ENCODE assay signal across 12 cellular contexts in the genomic region with DNA sequence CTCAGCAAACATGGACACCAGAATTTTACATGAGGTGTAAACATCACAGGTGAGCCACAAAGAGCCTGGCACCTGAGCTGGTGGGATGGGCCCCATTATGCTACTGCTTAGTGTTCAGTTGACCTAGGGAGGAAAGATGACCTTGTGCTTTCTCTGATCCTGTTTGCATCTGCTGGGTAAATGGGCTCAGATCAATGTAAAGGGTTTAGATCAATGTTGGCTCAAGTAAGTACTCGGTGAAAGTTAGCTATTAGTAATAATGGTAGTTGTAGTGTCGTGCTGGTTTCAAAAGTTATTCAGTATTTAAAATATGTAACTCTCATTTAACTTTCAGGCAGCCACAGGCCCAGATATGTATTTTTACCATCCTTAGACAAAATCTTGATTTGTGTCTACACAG. TPM values are rescaled to one million over a fixed set of nuclear protein-coding genes. Genes with fewer than 3 reads are reported as not detected.
A peak's percentile ranks its signal among the peaks of the same experiment; 100 is the strongest.
DNase-seq lines count a peak whose midpoint lies in the region; ATAC-seq, FAIRE-seq and TF ChIP-seq lines count a peak whose summit lies in the region.
"Had no signal": no experiment of that assay in that cellular context is flagged by ENCODE, and none has a peak within 500 bp of the region (broad histone marks: within the 10 kb centered on the region; RNA-seq: fewer than 3 reads in every experiment).

No MANE protein-coding gene starts in this region.

- H2AFZ ChIP-seq in OCI-LY7 (ENCODE audit: low read length) = no peak overlapping the region

- H3K27ac ChIP-seq in DOHH2 (ENCODE audit: low read depth, low read length) = peak overlapping the region; percentile 87
- H3K27ac ChIP-seq in OCI-LY7 (ENCODE audit: low read depth, low read length, poor library complexity, severe bottlenecking) = peak overlapping the region; percentile 90
- H3K27ac ChIP-seq in pancreas = no peak overlapping the region
- H3K27ac ChIP-seq: RWPE1 had no signal

- H3F3A ChIP-seq in DOHH2 (ENCODE audit: control insufficient read depth, insufficient read depth) = peaks cover 10% of the 10 kb centered on the region

- no TSS peak for BruUV-seq in OCI-LY7 (replicated peaks; lab: Mats Ljungman, UMichigan)

- POLR2A ChIA-PET in OCI-LY7 (lab: Charles Lee) = interaction anchor here (0.5 to 2.5 kb wide), 7 partner anchors 8 to 82 kb away, joined by 3 to 9 read pairs (median 3); a partner anchor contains a TSS

- H4K20me1 ChIP-seq in DOHH2 (ENCODE audit: control insufficient read depth, insufficient read depth, low read depth, low read length) = no peaks in the 10 kb centered on the region
- H4K20me1 ChIP-seq in OCI-LY7 (ENCODE audit: insufficient read depth, low read length) = peaks cover 7% of the 10 kb centered on the region; the same call in 1 of the 2 replicates

- WGBS in pancreas, 2 donors = 74 to 75% methylated on average over 2 of the region's 2 CpGs

- peaks cover 82% of the 10 kb centered on the region for H3K36me3 ChIP-seq in DOHH2 (ENCODE audit: control insufficient read depth, low read length)
- H3K36me3 ChIP-seq in OCI-LY7 (ENCODE audit: insufficient read depth, low read length) = peaks cover 96% of the 10 kb centered on the region
- no peaks in the 10 kb centered on the region for H3K36me3 ChIP-seq in pancreas

- TF ChIP-seq CTCF in DOHH2 (IDR thresholded peaks at IDR 0.05; ENCODE audit: low read depth, low read length, poor library complexity, severe bottlenecking) = no peak
- TF ChIP-seq CTCF in OCI-LY7 (conservative IDR thresholded peaks at IDR 0.05; ENCODE audit: low read length) = no peak
- TF ChIP-seq CTCF in pancreas (IDR thresholded peaks at IDR 0.05) = no peak

- ATAC-seq in GM18909 (IDR thresholded peaks at IDR 0.05; ENCODE audit: poor library complexity, unreplicated experiment) (peak; percentile 64), HG02763 (IDR thresholded peaks at IDR 0.05; ENCODE audit: unreplicated experiment) (peak; percentile 32), pancreas (no peak)

- peak overlapping the region; percentile 17 for H3K4me3 ChIP-seq in DOHH2 (ENCODE audit: low read length)
- H3K4me3 ChIP-seq in OCI-LY7 (ENCODE audit: low read depth, low read length, poor library complexity, severe bottlenecking) = peak overlapping the region; percentile 38
- H3K4me3 ChIP-seq in pancreas = no peak overlapping the region

- H3K4me1 ChIP-seq in DOHH2 (ENCODE audit: control insufficient read depth, low read length) (peaks cover 73% of the 10 kb centered on the region), OCI-LY7 (ENCODE audit: insufficient read depth, low read length, poor library complexity, severe bottlenecking) (peaks cover 70% of the 10 kb centered on the region), pancreas (no peaks in the 10 kb centered on the region)

- CTCF ChIA-PET in OCI-LY7 (lab: Charles Lee; ENCODE audit: unreplicated experiment) = no interaction called here

- H3K27me3 ChIP-seq in DOHH2 (ENCODE audit: control insufficient read depth, low read length) = no peaks in the 10 kb centered on the region
- no peaks in the 10 kb centered on the region for H3K27me3 ChIP-seq in pancreas

- H3K9me2 ChIP-seq in DOHH2 (replicated peaks; ENCODE audit: control insufficient read depth, low read length) (no peaks in the 10 kb centered on the region), OCI-LY7 (ENCODE audit: insufficient read depth, low read length) (no peaks in the 10 kb centered on the region)

- no peak for FAIRE-seq in pancreas (lab: Jason Lieb, UNC)

- DNase-seq in OCI-LY7 (ENCODE audit: low spot score) (no peak), pancreas (no peak), H4 (ENCODE audit: low spot score) (no peak), epidermal melanocyte (ENCODE audit: insufficient read length, low spot score) (no peak), NCI-H2227 (lab: John Stamatoyannopoulos, UW; ENCODE audit: unreplicated experiment) (no peak)
- DNase-seq: COR-L47, H9, NCI-H1092 treated with DMSO at 0.1 percent for 48 hours had no signal

- H3K4me2 ChIP-seq in DOHH2 (ENCODE audit: low read length) (peak overlapping the region; percentile 86), OCI-LY7 (ENCODE audit: low read length) (peak overlapping the region; percentile 80)

- H3K9me3 ChIP-seq in DOHH2 (ENCODE audit: control insufficient read depth, insufficient read depth, low read length) = no peaks in the 10 kb centered on the region
- H3K9me3 ChIP-seq in OCI-LY7 (ENCODE audit: low read length) = peaks cover 4% of the 10 kb centered on the region; the same call in 1 of the 2 replicates
- no peaks in the 10 kb centered on the region for H3K9me3 ChIP-seq in pancreas

- intact Hi-C loops in OCI-LY7 (cut with micrococcal nuclease; ENCODE audit: unreplicated experiment) (loop anchor here (2.0 to 5.0 kb wide), 3 partner anchors 18 to 67 kb away; a partner anchor contains a TSS), pancreas (cut with DNase I) (no loop called here)

- H3K79me2 ChIP-seq in DOHH2 (ENCODE audit: control insufficient read depth, low read length) = peaks cover 52% of the 10 kb centered on the region
- H3K79me2 ChIP-seq in OCI-LY7 (ENCODE audit: insufficient read depth, low read depth, low read length) = peaks cover 75% of the 10 kb centered on the region

RNA-seq across cellular contexts. Expression of a gene that starts 19.8 kb away (rescaled TPM):
- 126 and 154 TPM in 2 replicates for total RNA-seq in OCI-LY7 (2014; rRNA removed; shearing (Covaris generic))
- total RNA-seq in OCI-LY7 (2022) = 169 and 185 TPM in 2 replicates
- total RNA-seq in pancreas = 10 to 100 TPM in 1 of 6 donors, 1 to 10 TPM in 5; 6.0 to 14.4 (median 6.6) TPM
- 10 to 100 TPM; 12.8 to 20.9 TPM for polyA plus RNA-seq in pancreas
- total RNA-seq in H4 (2014; rRNA removed; shearing (Covaris generic)) = 12.9 and 16.2 TPM in 2 replicates

RNA-seq across cellular contexts. Expression of a gene that starts 55.9 kb away (rescaled TPM):
- total RNA-seq in OCI-LY7 (2014; rRNA removed; shearing (Covaris generic)) = 40.5 and 51.6 TPM in 2 replicates
- total RNA-seq in OCI-LY7 (2022) = 81.6 and 84.5 TPM in 2 replicates
- 10 to 100 TPM; 15.3 to 23.9 (median 19.5) TPM for total RNA-seq in pancreas
- 1 to 10 TPM; 2.9 to 5.4 TPM for polyA plus RNA-seq in pancreas
- total RNA-seq in H4 (2014; rRNA removed; shearing (Covaris generic)) = 27.1 and 35.8 TPM in 2 replicates

Comparison
In these comparisons a context has a peak if more than half of its experiments do, and no peak if none do; other contexts are left out.
1. H3K27ac ChIP-seq: peak in DOHH2 (single experiment) and OCI-LY7 (single experiment); none in pancreas (0 of 4).
2. H3K4me3 ChIP-seq: peak in DOHH2 (single experiment) and OCI-LY7 (single experiment); none in pancreas (0 of 4).
3. ATAC-seq: peak in GM18909 (single experiment) and HG02763 (single experiment); none in pancreas (0 of 4).